14 cellular contexts compared by ENCODE assay signal in genomic region chr2:60872510-60872928, GRCh38. TPM values are rescaled to one million over a fixed set of nuclear protein-coding genes. Genes with fewer than 3 reads are reported as not detected.
DNase-seq lines count a peak whose midpoint lies in the region; ATAC-seq and TF ChIP-seq lines count a peak whose summit lies in the region.
"Had no signal": no experiment of that assay in that cellular context is flagged by ENCODE, and none has a peak within 500 bp of the region (broad histone marks: within the 10 kb centered on the region; RNA-seq: fewer than 3 reads in every experiment).

No MANE protein-coding gene starts in this region.

- TF ChIP-seq POLR2A in spleen (IDR thresholded peaks at IDR 0.05) = no peak

- TF ChIP-seq CTCF in HEK293 (tag by site-specific recombination; IDR thresholded peaks at IDR 0.05) (no peak), spleen (IDR thresholded peaks at IDR 0.05 in 8 of 11, conservative IDR thresholded peaks at IDR 0.05 in 3 of 11) (no peak)

- H3K9me3 Mint-ChIP-seq in activated T-cell treated with anti-CD3 and anti-CD28 coated beads, Interleukin-2, amount 50 U/mL, for 24 hours = peaks cover 10% of the 10 kb centered on the region

- H3K4me3 ChIP-seq in HEK293 (ENCODE audit: low read depth, low read length) (no peak overlapping the region), spleen (no peak overlapping the region)
- H3K4me3 ChIP-seq: transverse colon had no signal

- peak overlapping the region; percentile 91 for H3K27ac Mint-ChIP-seq in activated T-cell treated with anti-CD3 and anti-CD28 coated beads, Interleukin-2, amount 50 U/mL, for 24 hours

- peak; percentile 34 for ATAC-seq in HG03558 (IDR thresholded peaks at IDR 0.05; ENCODE audit: extremely low read depth, unreplicated experiment)
- ATAC-seq: foreskin keratinocyte, left ventricle myocardium superior had no signal

- WGBS in spleen, 5 donors = 50 to 71% (median 66%) methylated on average over 3 of the region's 3 CpGs

- POLR2A ChIA-PET in HEK293 (lab: Yijun Ruan, JAX) = interaction anchor here (0.7 kb wide), 1 partner anchor 308 kb away, joined by 3 read pairs; no protein-coding TSS in a partner anchor

- H3K36me3 ChIP-seq in HEK293 (ENCODE audit: control insufficient read depth in 2 of 2, insufficient read depth in 1 of 2, low read length in 2 of 2) (no peaks in the 10 kb centered on the region), spleen (no peaks in the 10 kb centered on the region)
- H3K36me3 ChIP-seq: transverse colon had no signal

- no peak overlapping the region for H3K4me3 Mint-ChIP-seq in activated T-cell treated with anti-CD3 and anti-CD28 coated beads, Interleukin-2, amount 50 U/mL, for 24 hours

- no peaks in the 10 kb centered on the region for H3K27me3 Mint-ChIP-seq in activated T-cell treated with anti-CD3 and anti-CD28 coated beads, Interleukin-2, amount 50 U/mL, for 24 hours

- H3K27ac ChIP-seq in HEK293 (ENCODE audit: extremely low read depth, low read depth, low read length) (no peak overlapping the region), spleen (peak overlapping the region in 6 of 8 donors; percentile 35 to 73 (median 48))
- H3K27ac ChIP-seq: foreskin keratinocyte, parathyroid adenoma, transverse colon had no signal

- H3K4me1 ChIP-seq in HEK293 (ENCODE audit: control insufficient read depth, insufficient read depth, low read length) (no peaks in the 10 kb centered on the region), spleen (peaks cover 0 to 55% (median 12%) of the 10 kb centered on the region in 6 donors)
- H3K4me1 ChIP-seq: foreskin keratinocyte, parathyroid adenoma had no signal

- no peak for DNase-seq in activated T-cell treated with anti-CD3 and anti-CD28 coated beads, Interleukin-2, amount 50 U/mL, for 24 hours
- no peak for DNase-seq in activated T-cell treated with anti-CD3 and anti-CD28 coated beads, Interleukin-2, amount 50 U/mL, for 1 hour
- DNase-seq in spleen (no peak), iPS-NIHi7 (ENCODE audit: extremely low spot score) (no peak), head of caudate nucleus (no peak)
- no peak for DNase-seq in stimulated activated CD4-positive, alpha-beta T cell treated with anti-CD3 and anti-CD28 coated beads, Interleukin-1b, Interleukin-23, amount 100 ng/mL, for 48 hours
- DNase-seq: activated effector memory CD4-positive, alpha-beta T cell treated with anti-CD3 and anti-CD28 coated beads, Interleukin-2, amount 50 U/mL, for 16 hours; foreskin keratinocyte; left ventricle myocardium superior; NCI-H187 treated with DMSO at 0.1 percent for 48 hours; transverse colon had no signal

- peaks cover 41% of the 10 kb centered on the region for H3K4me1 Mint-ChIP-seq in activated T-cell treated with anti-CD3 and anti-CD28 coated beads, Interleukin-2, amount 50 U/mL, for 24 hours (ENCODE audit: low read depth)

- no peaks in the 10 kb centered on the region for H3K27me3 ChIP-seq in spleen (replicated peaks in 1 of 7)
- H3K27me3 ChIP-seq: foreskin keratinocyte, transverse colon had no signal

- peaks cover 12% of the 10 kb centered on the region for H3K36me3 Mint-ChIP-seq in activated T-cell treated with anti-CD3 and anti-CD28 coated beads, Interleukin-2, amount 50 U/mL, for 24 hours (ENCODE audit: low read depth)

- H3K9me3 ChIP-seq in HEK293 (ENCODE audit: control insufficient read depth, insufficient read depth, low read depth, low read length) = no peaks in the 10 kb centered on the region
- H3K9me3 ChIP-seq in spleen = peaks cover 0 to 12% (median 0%) of the 10 kb centered on the region in 8 donors
- H3K9me3 ChIP-seq: transverse colon had no signal

- intact Hi-C loops in spleen (cut with DNase I; ENCODE audit: low total_unique reads) = no loop called here
- intact Hi-C loops in head of caudate nucleus (cut with DNase I) = no loop called here

- CTCF ChIA-PET in HEK293 (lab: Yijun Ruan, JAX) = interaction anchor here (0.7 kb wide), 1 partner anchor 128 kb away, joined by 5 read pairs; no protein-coding TSS in a partner anchor

TF ChIP-seq in HEK293, 187 proteins besides CTCF, POLR2A, EP300 and RAD21:
- TF ChIP-seq ZNF558 (tag by site-specific recombination; IDR thresholded peaks at IDR 0.05) = no peak
- 0 out of 2 replicates have a peak, but pooled peaks have one; percentile 27 for TF ChIP-seq ZNF629 (tag by site-specific recombination; IDR thresholded peaks at IDR 0.05)
- TF ChIP-seq ZBTB44 (tag by site-specific recombination; IDR thresholded peaks at IDR 0.05) = no peak
- TF ChIP-seq ZNF248 (tag by site-specific recombination; IDR thresholded peaks at IDR 0.05) = no peak
- TF ChIP-seq ZBTB17 (tag by site-specific recombination; IDR thresholded peaks at IDR 0.05) = peak; percentile 48; the same call in 1 of the 2 replicates
TF ChIP-seq in HEK293: peak in this region for 2.

RNA-seq across cellular contexts. Expression of gene REL, which starts 8.9 kb away (rescaled TPM):
- total RNA-seq in spleen = 10 to 100 TPM; 53.4 to 68.8 (median 56.2) TPM
- 1 to 10 TPM; 1.3 to 4.7 (median 1.5) TPM for polyA plus RNA-seq in spleen
